In genomic region chr10:112184052-112184371, GRCh38 we compare ENCODE assay signal across 8 cellular contexts. TPM values are rescaled to one million over a fixed set of nuclear protein-coding genes. Genes with fewer than 3 reads are reported as not detected.
DNase-seq lines count a peak whose midpoint lies in the region; ATAC-seq and TF ChIP-seq lines count a peak whose summit lies in the region.

No MANE protein-coding gene starts in this region.

- H3K9me3 ChIP-seq in MG63 (peaks cover 8% of the 10 kb centered on the region), ectodermal cell (ENCODE audit: control insufficient read depth, low read length) (no peaks in the 10 kb centered on the region), neural cell (ENCODE audit: low read length) (no peaks in the 10 kb centered on the region)

- no peaks in the 10 kb centered on the region for H3F3A ChIP-seq in neural cell (ENCODE audit: insufficient read depth, low read length, poor library complexity, severe bottlenecking)

- H3K4me3 ChIP-seq in MG63 (peak overlapping the region; percentile 80), ectodermal cell (ENCODE audit: insufficient read depth, low read depth, low read length) (peak overlapping the region; percentile 88), neural cell (ENCODE audit: low read length) (peak overlapping the region; percentile 84)

- H3K36me3 ChIP-seq in MG63 (peaks cover 8% of the 10 kb centered on the region), ectodermal cell (ENCODE audit: control insufficient read depth, insufficient read depth, low read length) (no peaks in the 10 kb centered on the region), neural cell (ENCODE audit: insufficient read depth, low read length) (no peaks in the 10 kb centered on the region)

- H3K27ac ChIP-seq in C4-2B (peak overlapping the region; percentile 73), ectodermal cell (ENCODE audit: insufficient read depth, low read depth, low read length, poor library complexity, severe bottlenecking) (no peak overlapping the region), neural cell (ENCODE audit: low read length) (peak overlapping the region; percentile 85)

- no peak for TF ChIP-seq EP300 in neural cell (conservative IDR thresholded peaks at IDR 0.05; ENCODE audit: poor library complexity, severe bottlenecking)

- H4K20me1 ChIP-seq in neural cell (ENCODE audit: insufficient read depth) = no peaks in the 10 kb centered on the region

- no peaks in the 10 kb centered on the region for H3K9me2 ChIP-seq in neural cell (ENCODE audit: insufficient read depth, low read length)

- TF ChIP-seq CTCF in C4-2B (conservative IDR thresholded peaks at IDR 0.05) (no peak), neural cell (IDR thresholded peaks at IDR 0.05; ENCODE audit: poor library complexity, severe bottlenecking) (no peak)

- no peaks in the 10 kb centered on the region for H3K79me2 ChIP-seq in neural cell (replicated peaks; ENCODE audit: insufficient read depth, low read length)

- H3K27me3 ChIP-seq in MG63 (no peaks in the 10 kb centered on the region), ectodermal cell (ENCODE audit: control insufficient read depth, insufficient read depth, low read length, poor library complexity, severe bottlenecking) (no peaks in the 10 kb centered on the region), neural cell (ENCODE audit: insufficient read depth, low read depth, low read length) (no peaks in the 10 kb centered on the region)

- peak overlapping the region; percentile 93 for H2AFZ ChIP-seq in neural cell (ENCODE audit: low read depth, low read length)

- H3K4me2 ChIP-seq in neural cell (ENCODE audit: low read length) = peak overlapping the region; percentile 74

- TF ChIP-seq RAD21 in neural cell (conservative IDR thresholded peaks at IDR 0.05) = peak; percentile 22

- ATAC-seq in GM21825 (IDR thresholded peaks at IDR 0.05; ENCODE audit: unreplicated experiment) = no peak

- DNase-seq in MG63 (no peak), SHP77 (lab: John Stamatoyannopoulos, UW) (no peak), AG08395 (ENCODE audit: low spot score) (no peak)
- DNase-seq in stimulated activated CD4-positive, alpha-beta T cell treated with anti-CD3 and anti-CD28 coated beads, Interleukin-4, amount 100 ng/mL, for 24 hours = no peak

- peak overlapping the region; percentile 84 for H3K9ac ChIP-seq in neural cell (ENCODE audit: low read length)

- no peaks in the 10 kb centered on the region for H3K4me1 ChIP-seq in ectodermal cell (ENCODE audit: control insufficient read depth, insufficient read depth, low read length)

- WGBS in ectodermal cell, 2 experiments = 3 to 14% methylated on average over 3 to 4 of the region's 5 CpGs

TF ChIP-seq in neural cell, 6 proteins besides CTCF, POLR2A, EP300 and RAD21:
- TF ChIP-seq REST (IDR thresholded peaks at IDR 0.05; ENCODE audit: borderline replicate concordance) (no peak), SMC3 (conservative IDR thresholded peaks at IDR 0.05; ENCODE audit: poor library complexity) (no peak), MXI1 (conservative IDR thresholded peaks at IDR 0.05; ENCODE audit: poor library complexity, severe bottlenecking) (no peak), TAF1 (IDR thresholded peaks at IDR 0.05; ENCODE audit: low read depth) (no peak), EZH2 (IDR thresholded peaks at IDR 0.05; ENCODE audit: borderline replicate concordance, insufficient read depth, low read length, poor library complexity, severe bottlenecking) (no peak), POLR2AphosphoS5 (IDR thresholded peaks at IDR 0.05) (no peak)
TF ChIP-seq in neural cell: peak in this region for 0.

RNA-seq across cellular contexts. Expression of gene GPAM, which starts 0.4 kb away (rescaled TPM):
- total RNA-seq in MG63 (2014; rRNA removed; shearing (Covaris generic); ENCODE audit: low replicate concordance) = 4.4 and 7.3 TPM in 2 replicates
- 11.7 TPM for polyA plus RNA-seq in ectodermal cell (2013, experiment 1 of 4)
- polyA plus RNA-seq in ectodermal cell (2013, experiment 2 of 4) = 13.3 TPM
- polyA plus RNA-seq in ectodermal cell (2013, experiment 3 of 4) = 12.3 TPM
- 13.4 TPM for polyA plus RNA-seq in ectodermal cell (2013, experiment 4 of 4)
- 16.8 and 17.3 TPM in 2 replicates for polyA plus RNA-seq in neural cell
- 31.9 and 35.9 TPM in 2 replicates for polyA minus RNA-seq in neural cell
